ENCODE assay signal across 25 cellular contexts in the genomic region with DNA sequence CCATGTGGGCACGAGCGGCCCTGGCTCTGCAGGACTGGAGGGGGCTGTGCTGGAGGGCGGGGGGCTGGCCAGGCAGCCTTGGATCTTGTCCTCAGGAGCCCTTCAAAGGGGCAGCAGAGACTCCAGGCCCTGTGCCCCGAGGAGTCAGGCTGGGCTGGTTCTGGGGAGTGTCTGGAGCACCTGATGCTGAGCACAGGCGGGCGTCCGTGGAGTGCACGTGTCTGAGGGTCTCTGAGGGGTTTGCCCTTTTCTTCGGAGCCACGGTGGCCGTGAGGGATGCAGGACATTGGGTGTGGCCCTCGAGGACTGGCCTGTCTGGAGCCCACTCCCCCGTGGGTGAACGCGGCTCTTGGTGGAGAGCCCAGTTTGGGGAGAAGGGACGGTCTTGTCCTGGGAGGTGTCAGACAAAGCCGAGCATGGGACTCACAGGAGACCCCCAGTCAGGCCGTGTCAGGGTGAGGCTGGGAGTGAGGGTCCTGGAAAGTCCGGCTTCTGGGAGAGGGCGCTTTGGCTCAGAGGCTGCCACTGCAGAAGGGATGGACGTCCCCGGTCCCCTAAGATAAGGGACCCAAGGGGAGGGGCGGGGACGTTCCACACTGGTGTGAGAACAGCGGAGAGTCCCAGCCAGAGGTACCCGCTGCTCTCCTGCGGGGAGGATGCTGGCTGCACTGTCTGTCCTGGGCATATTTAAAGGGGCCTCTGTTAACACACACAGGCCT.
DNase-seq lines count a peak whose midpoint lies in the region; ATAC-seq, FAIRE-seq and TF ChIP-seq lines count a peak whose summit lies in the region.
"Had no signal": no experiment of that assay in that cellular context is flagged by ENCODE, and none has a peak within 500 bp of the region (broad histone marks: within the 10 kb centered on the region; RNA-seq: fewer than 3 reads in every experiment).

No MANE protein-coding gene starts in this region.

- peaks cover 41% of the 10 kb centered on the region for H3K4me1 ChIP-seq in Caco-2
- peaks cover 0 to 48% of the 10 kb centered on the region in 2 experiments; a peak in 4 of 5 replicates for H3K4me1 ChIP-seq in K562 (replicated peaks in 1 of 2; ENCODE audit: control insufficient read depth in 2 of 2, insufficient read depth in 2 of 2, low read length in 2 of 2)
- peaks cover 17 to 25% of the 10 kb centered on the region in 2 donors for H3K4me1 ChIP-seq in kidney (ENCODE audit: control insufficient read depth in 1 of 2, insufficient read depth in 1 of 2, low read depth in 1 of 2, low read length in 2 of 2)
- peaks cover 0 to 29% (median 10%) of the 10 kb centered on the region in 6 donors for H3K4me1 ChIP-seq in spleen
- no peaks in the 10 kb centered on the region for H3K4me1 ChIP-seq in BE2C

- H3K9me1 ChIP-seq in K562 (ENCODE audit: control insufficient read depth, insufficient read depth, low read length) = peaks cover 3% of the 10 kb centered on the region

- TF ChIP-seq EP300 in K562 (IDR thresholded peaks at IDR 0.05; ENCODE audit: low read length) = no peak

- H3K4me3 ChIP-seq in Caco-2 (ENCODE audit: low read depth, low read length) (no peak overlapping the region), K562 (no peak overlapping the region), kidney (ENCODE audit: low read length in 2 of 2) (no peak overlapping the region), spleen (no peak overlapping the region), BE2C (ENCODE audit: low read depth, low read length) (no peak overlapping the region)
- H3K4me3 ChIP-seq: thoracic aorta had no signal

- no peak overlapping the region for H3K27ac ChIP-seq in K562 (ENCODE audit: extremely low read depth, low read depth, low read length)
- H3K27ac ChIP-seq in kidney (ENCODE audit: low read depth in 2 of 2, low read length in 2 of 2) = no peak overlapping the region
- H3K27ac ChIP-seq in spleen = no peak overlapping the region

- peak overlapping the region; percentile 64 for H3K27ac Mint-ChIP-seq in Caco-2 (ENCODE audit: unreplicated experiment)
- H3K27ac Mint-ChIP-seq: activated naive CD8-positive, alpha-beta T cell treated with anti-CD3 and anti-CD28 coated beads, Interleukin-2, amount 10 ng/mL, durations not matched to agents 7 days and 5 days; activated T-helper 17 cell treated with anti-CD3 and anti-CD28 coated beads, Interleukin-2, amount 50 U/mL, for 72 hours; CD4-positive, alpha-beta T cell; stimulated activated naive B cell treated with anti-CD40 and anti-IgM and Interleukin-4, amounts not matched to agents 10 μg/mL and 1 μg/mL and 100 μg/mL, for 72 hours had no signal

- in situ Hi-C loops in K562 (cut with MboI) = no loop called here

- peaks cover 4% of the 10 kb centered on the region; the same call in 1 of the 2 replicates for H3K36me3 ChIP-seq in Caco-2 (ENCODE audit: control insufficient read depth, insufficient read depth, low read length)
- no peaks in the 10 kb centered on the region for H3K36me3 ChIP-seq in K562 (ENCODE audit: control insufficient read depth, insufficient read depth, low read length)
- H3K36me3 ChIP-seq in kidney (ENCODE audit: control insufficient read depth in 1 of 2, insufficient read depth in 2 of 2, low read length in 2 of 2) = no peaks in the 10 kb centered on the region
- H3K36me3 ChIP-seq in spleen = peaks cover 0 to 12% (median 0%) of the 10 kb centered on the region in 6 donors
- H3K36me3 ChIP-seq in BE2C = no peaks in the 10 kb centered on the region

- peaks cover 48% of the 10 kb centered on the region for H3K36me3 Mint-ChIP-seq in Caco-2 (ENCODE audit: insufficient read depth, unreplicated experiment)
- H3K36me3 Mint-ChIP-seq: activated naive CD8-positive, alpha-beta T cell treated with anti-CD3 and anti-CD28 coated beads, Interleukin-2, amount 10 ng/mL, durations not matched to agents 7 days and 5 days had no signal

- peaks cover 58% of the 10 kb centered on the region for H4K20me1 ChIP-seq in K562 (replicated peaks; ENCODE audit: control insufficient read depth, insufficient read depth, low read length)

- ATAC-seq in K562 (peak; percentile 44), HG02678 (IDR thresholded peaks at IDR 0.05; ENCODE audit: unreplicated experiment) (no peak)
- ATAC-seq: activated T-helper 17 cell treated with anti-CD3 and anti-CD28 coated beads, Interleukin-2, amount 50 U/mL, for 72 hours; stimulated activated naive B cell treated with anti-CD40 and anti-IgM and Interleukin-4, amounts not matched to agents 10 μg/mL and 1 μg/mL and 100 μg/mL, for 72 hours had no signal

- BruUV-seq in Caco-2 (replicated peaks; lab: Mats Ljungman, UMichigan) = no TSS peak
- BruUV-seq in K562 (replicated peaks; lab: Mats Ljungman, UMichigan) = no TSS peak

- no peaks in the 10 kb centered on the region for H3K27me3 Mint-ChIP-seq in Caco-2 (ENCODE audit: insufficient read depth, unreplicated experiment)

- intact Hi-C loops in Caco-2 (cut with micrococcal nuclease; ENCODE audit: unreplicated experiment) (no loop called here), K562 (cut with micrococcal nuclease) (no loop called here), kidney (cut with DNase I) (no loop called here), spleen (cut with DNase I; ENCODE audit: low total_unique reads) (no loop called here)

- H3K4me3 Mint-ChIP-seq in Caco-2 (ENCODE audit: unreplicated experiment) = no peak overlapping the region
- H3K4me3 Mint-ChIP-seq: activated naive CD8-positive, alpha-beta T cell treated with anti-CD3 and anti-CD28 coated beads, Interleukin-2, amount 10 ng/mL, durations not matched to agents 7 days and 5 days; activated T-helper 17 cell treated with anti-CD3 and anti-CD28 coated beads, Interleukin-2, amount 50 U/mL, for 72 hours; CD4-positive, alpha-beta T cell; central memory CD8-positive, alpha-beta T cell had no signal

- POLR2A ChIA-PET in Caco-2 (lab: Charles Lee) = no interaction called here
- POLR2A ChIA-PET in K562 (lab: Yijun Ruan, JAX) = interaction anchor here (0.5 kb wide), 1 partner anchor 312 kb away, joined by 4 read pairs; no protein-coding TSS in a partner anchor

- H2AFZ ChIP-seq in K562 (ENCODE audit: low read depth, low read length) = no peak overlapping the region

- CTCF ChIA-PET in Caco-2 (lab: Charles Lee) (no interaction called here), K562 (lab: Yijun Ruan, JAX; ENCODE audit: low intra/inter-chr PET ratio) (no interaction called here)

- WGBS in K562 (ENCODE audit: insufficient coverage, low coverage, missing lambda C conversion rate) = 10% methylated on average over 24 of the region's 27 CpGs
- WGBS in spleen, 5 donors = 86 to 93% (median 90%) methylated on average over 14 to 27 of the region's 27 CpGs

- H3K9me3 ChIP-seq in Caco-2 = no peaks in the 10 kb centered on the region
- no peaks in the 10 kb centered on the region for H3K9me3 ChIP-seq in K562 (replicated peaks; ENCODE audit: control insufficient read depth, insufficient read depth, low read depth, low read length)
- peaks cover 0 to 6% of the 10 kb centered on the region in 2 donors for H3K9me3 ChIP-seq in kidney (ENCODE audit: control insufficient read depth in 1 of 2, low read length in 2 of 2)
- peaks cover 0 to 25% (median 19%) of the 10 kb centered on the region in 8 donors for H3K9me3 ChIP-seq in spleen
- H3K9me3 ChIP-seq in BE2C = no peaks in the 10 kb centered on the region; the same call in none of the 2 replicates
- H3K9me3 ChIP-seq: thoracic aorta had no signal

- H3K9ac ChIP-seq in K562 (ENCODE audit: insufficient read depth in 1 of 2, low read depth in 2 of 2, low read length in 2 of 2) = no peak overlapping the region
- no peak overlapping the region for H3K9ac ChIP-seq in kidney (ENCODE audit: low read length in 2 of 2)

- no peak overlapping the region for H3K4me2 ChIP-seq in K562 (ENCODE audit: insufficient read depth, low read length)

- peaks cover 43% of the 10 kb centered on the region for H3K4me1 Mint-ChIP-seq in Caco-2 (ENCODE audit: low read depth, unreplicated experiment)
- H3K4me1 Mint-ChIP-seq: activated T-helper 17 cell treated with anti-CD3 and anti-CD28 coated beads, Interleukin-2, amount 50 U/mL, for 72 hours; central memory CD8-positive, alpha-beta T cell had no signal

- FAIRE-seq in K562 (lab: Jason Lieb, UNC) = no peak
- FAIRE-seq in kidney (lab: Jason Lieb, UNC) = no peak
- FAIRE-seq: HTR-8/SVneo had no signal

- H3K27me3 ChIP-seq in Caco-2 (replicated peaks; ENCODE audit: control insufficient read depth, insufficient read depth, low read length) = no peaks in the 10 kb centered on the region
- H3K27me3 ChIP-seq in K562 (ENCODE audit: control insufficient read depth in 2 of 2, insufficient read depth in 2 of 2, low read length in 2 of 2) = peaks cover 12 to 43% of the 10 kb centered on the region in 2 experiments; a peak in 4 of 5 replicates
- peaks cover 0 to 19% (median 0%) of the 10 kb centered on the region in 7 donors for H3K27me3 ChIP-seq in spleen (replicated peaks in 1 of 7)
- H3K27me3 ChIP-seq in BE2C = peaks cover 20% of the 10 kb centered on the region

- TF ChIP-seq POLR2A in K562 (conservative IDR thresholded peaks at IDR 0.05) (no peak), spleen (IDR thresholded peaks at IDR 0.05) (no peak)

- TF ChIP-seq RAD21 in K562 (CRISPR knock-in tag; conservative IDR thresholded peaks at IDR 0.05 in 1 of 2, IDR thresholded peaks at IDR 0.05 in 1 of 2) = no peak

- H3K79me2 ChIP-seq in K562 (ENCODE audit: control insufficient read depth, insufficient read depth, low read length) = no peaks in the 10 kb centered on the region

- H3K9me3 Mint-ChIP-seq in Caco-2 (ENCODE audit: unreplicated experiment) = peaks cover 7% of the 10 kb centered on the region
- H3K9me3 Mint-ChIP-seq: activated naive CD8-positive, alpha-beta T cell treated with anti-CD3 and anti-CD28 coated beads, Interleukin-2, amount 10 ng/mL, durations not matched to agents 7 days and 5 days; central memory CD8-positive, alpha-beta T cell had no signal

- TF ChIP-seq CTCF in Caco-2 (IDR thresholded peaks at IDR 0.05; ENCODE audit: insufficient read depth in 1 of 2, low read depth in 1 of 2, low read length in 1 of 2, severe bottlenecking in 1 of 2, unreplicated experiment in 1 of 2) (no peak), K562 (IDR thresholded peaks at IDR 0.05 in 2 of 3, conservative IDR thresholded peaks at IDR 0.05 in 1 of 3; ENCODE audit: insufficient read depth in 2 of 3, low read depth in 1 of 3, low read length in 3 of 3) (no peak), kidney (IDR thresholded peaks at IDR 0.05; ENCODE audit: borderline replicate concordance, extremely low read depth, insufficient read depth) (no peak), spleen (IDR thresholded peaks at IDR 0.05 in 8 of 11, conservative IDR thresholded peaks at IDR 0.05 in 3 of 11) (no peak), BE2C (IDR thresholded peaks at IDR 0.05; ENCODE audit: low read depth, low read length) (no peak)

- DNase-seq in Caco-2 (no peak), K562 (ENCODE audit: extremely low read depth in 1 of 4, low spot score in 3 of 4) (no peak), kidney (peak; percentile 64), spleen (peak; percentile 72), activated T-cell treated with anti-CD3 and anti-CD28 coated beads for 4 hours (no peak), BE2C (no peak), EL (no peak)
- DNase-seq: activated CD4-positive, alpha-beta T cell treated with anti-CD3 and anti-CD28 coated beads, Interleukin-2, amount 50 U/mL, for 4 hours; activated naive CD8-positive, alpha-beta T cell treated with anti-CD3 and anti-CD28 coated beads, Interleukin-2, amount 10 ng/mL, durations not matched to agents 7 days and 5 days; CD4-positive, alpha-beta T cell; DMS 273 treated with DMSO at 0.1 percent for 48 hours; kidney glomerular epithelial cell; MV-4-11; naive B cell; NCI-H146; NCI-H526 treated with DMSO at 0.1 percent for 48 hours; occipital lobe; stimulated activated CD4-positive, alpha-beta T cell treated with anti-CD3 and anti-CD28 coated beads, Interleukin-4, amount 100 ng/mL, for 1 hour; stimulated activated naive B cell treated with anti-CD40 and anti-IgM and Interleukin-4, amounts not matched to agents 10 μg/mL and 1 μg/mL and 100 μg/mL, for 72 hours; T-helper 9 cell had no signal

Comparison
In these comparisons a context has a peak if more than half of its experiments do, and no peak if none do; other contexts are left out.
1. DNase-seq: peak in kidney (single experiment) and spleen (single experiment); none in Caco-2 (0 of 2), K562 (0 of 4), activated T-cell treated with anti-CD3 and anti-CD28 coated beads for 4 hours (single experiment), BE2C (single experiment) and EL (single experiment).